In genomic region chr12:129381717-129382116, GRCh38 we compare ENCODE assay signal across 12 cellular contexts.
DNase-seq lines count a peak whose midpoint lies in the region; ATAC-seq and TF ChIP-seq lines count a peak whose summit lies in the region.
"Had no signal": no experiment of that assay in that cellular context is flagged by ENCODE, and none has a peak within 500 bp of the region (broad histone marks: within the 10 kb centered on the region; RNA-seq: fewer than 3 reads in every experiment).

No MANE protein-coding gene starts in this region.

- ATAC-seq in DND-41 (ENCODE audit: insufficient read depth, low read depth) (peak; percentile 64; the same call in 1 of the 3 replicates), left colon (peak; percentile 52), HG03469 (IDR thresholded peaks at IDR 0.05; ENCODE audit: unreplicated experiment) (no peak)
- ATAC-seq: A549, GM23338 had no signal

- intact Hi-C loops in left colon (cut with DNase I, micrococcal nuclease) = no loop called here

- H4K20me1 ChIP-seq in DND-41 (ENCODE audit: insufficient read depth, low read length) (no peaks in the 10 kb centered on the region), neural cell (ENCODE audit: insufficient read depth) (no peaks in the 10 kb centered on the region)

- no peaks in the 10 kb centered on the region for H3K36me3 ChIP-seq in DND-41 (ENCODE audit: insufficient read depth, low read length)
- H3K36me3 ChIP-seq in neural cell (ENCODE audit: insufficient read depth, low read length) = no peaks in the 10 kb centered on the region

- H3F3A ChIP-seq in neural cell (ENCODE audit: insufficient read depth, low read length, poor library complexity, severe bottlenecking) = peaks cover 3% of the 10 kb centered on the region

- no peak overlapping the region for H3K4me2 ChIP-seq in DND-41 (ENCODE audit: insufficient read depth, low read length)
- H3K4me2 ChIP-seq in neural cell (ENCODE audit: low read length) = peak overlapping the region; percentile 15
- H3K4me2 ChIP-seq: A549, GM23338 had no signal

- H3K79me2 ChIP-seq in DND-41 (ENCODE audit: insufficient read depth, low read length) (no peaks in the 10 kb centered on the region), neural cell (replicated peaks; ENCODE audit: insufficient read depth, low read length) (no peaks in the 10 kb centered on the region)

- TF ChIP-seq CTCF in DND-41 (IDR thresholded peaks at IDR 0.05; ENCODE audit: borderline replicate concordance, extremely low read depth, low read length, poor library complexity, severe bottlenecking) (no peak), neural cell (IDR thresholded peaks at IDR 0.05; ENCODE audit: poor library complexity, severe bottlenecking) (no peak)

- H3K27me3 ChIP-seq in DND-41 (ENCODE audit: insufficient read depth, low read length, poor library complexity) (no peaks in the 10 kb centered on the region), neural cell (ENCODE audit: insufficient read depth, low read depth, low read length) (no peaks in the 10 kb centered on the region)

- H3K27ac ChIP-seq in DND-41 (ENCODE audit: low read length) (no peak overlapping the region), neural cell (ENCODE audit: low read length) (peak overlapping the region; percentile 58)
- H3K27ac ChIP-seq: A549 had no signal

- DNase-seq in DND-41 = no peak
- peak; percentile 19 to 56 for DNase-seq in NCI-H526 (lab: John Stamatoyannopoulos, UW)
- no peak for DNase-seq in left colon
- no peak for DNase-seq in iPS-NIHi7 (ENCODE audit: extremely low spot score)
- DNase-seq in pons (ENCODE audit: low spot score) = no peak
- DNase-seq: DMS53, EL, H7 had no signal

- no peak for TF ChIP-seq EP300 in neural cell (conservative IDR thresholded peaks at IDR 0.05; ENCODE audit: poor library complexity, severe bottlenecking)

- no peak for TF ChIP-seq RAD21 in neural cell (conservative IDR thresholded peaks at IDR 0.05)

- H3K9me2 ChIP-seq in neural cell (ENCODE audit: insufficient read depth, low read length) = no peaks in the 10 kb centered on the region

- H3K4me3 ChIP-seq in DND-41 (ENCODE audit: low read depth in 1 of 2, low read length in 2 of 2) (no peak overlapping the region), neural cell (ENCODE audit: low read length) (peak overlapping the region; percentile 24)
- H3K4me3 ChIP-seq: A549, GM23338 had no signal

- H3K4me1 ChIP-seq in DND-41 (ENCODE audit: insufficient read depth, low read length) = no peaks in the 10 kb centered on the region
- H3K4me1 ChIP-seq: A549 had no signal

- H2AFZ ChIP-seq in DND-41 (ENCODE audit: low read depth, low read length) (no peak overlapping the region), neural cell (ENCODE audit: low read depth, low read length) (no peak overlapping the region)
- H2AFZ ChIP-seq: GM23338 had no signal

- H3K9me3 ChIP-seq in DND-41 (ENCODE audit: insufficient read depth, low read length, severe bottlenecking) = peaks cover 4% of the 10 kb centered on the region
- H3K9me3 ChIP-seq in neural cell (ENCODE audit: low read length) = no peaks in the 10 kb centered on the region

- H3K9ac ChIP-seq in DND-41 (ENCODE audit: low read depth, low read length) (no peak overlapping the region), neural cell (ENCODE audit: low read length) (peak overlapping the region; percentile 13)

TF ChIP-seq in neural cell, 6 proteins besides CTCF, POLR2A, EP300 and RAD21:
- TF ChIP-seq POLR2AphosphoS5 (IDR thresholded peaks at IDR 0.05) (no peak), MXI1 (conservative IDR thresholded peaks at IDR 0.05; ENCODE audit: poor library complexity, severe bottlenecking) (no peak), REST (IDR thresholded peaks at IDR 0.05; ENCODE audit: borderline replicate concordance) (no peak), EZH2 (IDR thresholded peaks at IDR 0.05; ENCODE audit: borderline replicate concordance, insufficient read depth, low read length, poor library complexity, severe bottlenecking) (no peak), TAF1 (IDR thresholded peaks at IDR 0.05; ENCODE audit: low read depth) (no peak), SMC3 (conservative IDR thresholded peaks at IDR 0.05; ENCODE audit: poor library complexity) (no peak)
TF ChIP-seq in neural cell: peak in this region for 0.

Comparison
In these comparisons a context has a peak if more than half of its experiments do, and no peak if none do; other contexts are left out.
1. DNase-seq: peak in NCI-H526 (2 of 2); none in DND-41 (single experiment), left colon (0 of 2), iPS-NIHi7 (single experiment) and pons (single experiment).